In the genomic region with DNA sequence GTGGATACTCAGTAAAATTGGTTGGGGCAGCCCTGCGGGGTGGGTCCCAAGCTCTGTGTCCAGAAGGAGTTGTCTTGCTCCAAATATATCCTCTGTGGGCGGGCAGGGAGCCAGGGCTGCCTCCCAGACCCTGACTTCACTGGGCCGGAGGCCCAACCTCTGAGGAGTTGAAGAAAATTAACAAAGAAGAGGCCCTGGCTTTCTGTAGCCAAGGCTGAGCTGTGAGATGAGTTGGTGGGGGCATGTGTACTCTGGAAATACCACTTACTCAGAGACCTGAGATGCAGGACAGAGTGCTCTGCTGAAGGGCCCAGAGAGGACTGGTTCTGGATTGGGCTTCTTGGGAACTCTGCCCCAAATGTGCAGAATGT, we compare ENCODE assay signal across 8 cellular contexts.
DNase-seq lines count a peak whose midpoint lies in the region; ATAC-seq and TF ChIP-seq lines count a peak whose summit lies in the region.

No MANE protein-coding gene starts in this region.

- TF ChIP-seq CTCF in MCF 10A (IDR thresholded peaks at IDR 0.05; ENCODE audit: unreplicated experiment), result no peak
- TF ChIP-seq CTCF in left lung (IDR thresholded peaks at IDR 0.05), result no peak
- TF ChIP-seq CTCF in tibial artery (IDR thresholded peaks at IDR 0.05), result no peak
- no peak for TF ChIP-seq CTCF in GM20000 (IDR thresholded peaks at IDR 0.05; ENCODE audit: extremely low read depth, missing control alignments)

- POLR2A ChIA-PET in MCF 10A (lab: Yijun Ruan, JAX), result interaction anchor here (0.9 to 4.2 kb wide), 26 partner anchors 9 to 781 kb away, joined by 3 to 81 read pairs (median 5); a partner anchor contains a TSS

- no peak overlapping the region for H3K4me3 ChIP-seq in left lung
- no peak overlapping the region for H3K4me3 ChIP-seq in tibial artery

- intact Hi-C loops in MCF 10A (cut with micrococcal nuclease) (no loop called here), left lung (cut with DNase I) (loop anchor here in 1 of 2 donors (10.0 kb wide), 1 partner anchor 195 kb away; no protein-coding TSS in a partner anchor), tibial artery (cut with DNase I; ENCODE audit: low total_unique reads) (no loop called here)

- peak; percentile 42 for DNase-seq in activated T-cell treated with anti-CD3 and anti-CD28 coated beads, Interleukin-2, amount 50 U/mL, for 24 hours
- DNase-seq in activated T-cell treated with anti-CD3 and anti-CD28 coated beads for 4 hours (no peak), MCF 10A (ENCODE audit: unreplicated experiment) (peak; percentile 55), left lung (peak in 1 of 2 donors; percentile 80), tibial artery (peak; percentile 97), GM20000 (ENCODE audit: low spot score) (no peak)

- H3K27ac ChIP-seq in left lung (peak overlapping the region; percentile 83 to 90), tibial artery (peak overlapping the region; percentile 93 to 99)

- peak overlapping the region; percentile 88 for H3K4me3 Mint-ChIP-seq in activated T-cell treated with anti-CD3 and anti-CD28 coated beads, Interleukin-2, amount 50 U/mL, for 24 hours
- no peak overlapping the region for H3K4me3 Mint-ChIP-seq in MCF 10A (ENCODE audit: unreplicated experiment)

- H3K27me3 Mint-ChIP-seq in activated T-cell treated with anti-CD3 and anti-CD28 coated beads, Interleukin-2, amount 50 U/mL, for 24 hours, result no peaks in the 10 kb centered on the region
- no peaks in the 10 kb centered on the region for H3K27me3 Mint-ChIP-seq in MCF 10A (ENCODE audit: insufficient read depth, unreplicated experiment)

- H3K4me1 ChIP-seq in left lung, result peaks cover 6 to 39% of the 10 kb centered on the region in 2 donors
- peaks cover 7 to 58% (median 41%) of the 10 kb centered on the region in 4 donors for H3K4me1 ChIP-seq in tibial artery

- H3K27me3 ChIP-seq in left lung (no peaks in the 10 kb centered on the region), tibial artery (no peaks in the 10 kb centered on the region)

- peak overlapping the region; percentile 99 for H3K27ac Mint-ChIP-seq in activated T-cell treated with anti-CD3 and anti-CD28 coated beads, Interleukin-2, amount 50 U/mL, for 24 hours
- H3K27ac Mint-ChIP-seq in MCF 10A (ENCODE audit: low read depth, unreplicated experiment), result peak overlapping the region; percentile 83

- H3K9me3 Mint-ChIP-seq in activated T-cell treated with anti-CD3 and anti-CD28 coated beads, Interleukin-2, amount 50 U/mL, for 24 hours, result no peaks in the 10 kb centered on the region
- no peaks in the 10 kb centered on the region for H3K9me3 Mint-ChIP-seq in MCF 10A (ENCODE audit: unreplicated experiment)

- H3K9me3 ChIP-seq in left lung, result no peaks in the 10 kb centered on the region
- H3K9me3 ChIP-seq in tibial artery, result no peaks in the 10 kb centered on the region

- no TSS peak for BruUV-seq in MCF 10A (replicated peaks; lab: Mats Ljungman, UMichigan)

- peaks cover 13% of the 10 kb centered on the region for H3K36me3 Mint-ChIP-seq in activated T-cell treated with anti-CD3 and anti-CD28 coated beads, Interleukin-2, amount 50 U/mL, for 24 hours (ENCODE audit: low read depth)
- peaks cover 11% of the 10 kb centered on the region for H3K36me3 Mint-ChIP-seq in MCF 10A (ENCODE audit: insufficient read depth, unreplicated experiment)

- H3K4me1 Mint-ChIP-seq in activated T-cell treated with anti-CD3 and anti-CD28 coated beads, Interleukin-2, amount 50 U/mL, for 24 hours (ENCODE audit: low read depth), result peaks cover 51% of the 10 kb centered on the region
- peaks cover 58% of the 10 kb centered on the region for H3K4me1 Mint-ChIP-seq in MCF 10A (ENCODE audit: insufficient read depth, unreplicated experiment)

- H3K36me3 ChIP-seq in left lung (no peaks in the 10 kb centered on the region), tibial artery (no peaks in the 10 kb centered on the region)

- CTCF ChIA-PET in MCF 10A (lab: Yijun Ruan, JAX), result interaction anchor here (0.5 to 3.7 kb wide), 13 partner anchors 40 to 564 kb away, joined by 3 to 47 read pairs (median 6); a partner anchor contains a TSS

- ATAC-seq in left lung, result peak; percentile 3
- no peak for ATAC-seq in GM18909 (IDR thresholded peaks at IDR 0.05; ENCODE audit: poor library complexity, unreplicated experiment)
- no peak for ATAC-seq in HG03135 (IDR thresholded peaks at IDR 0.05; ENCODE audit: unreplicated experiment)

Comparison
In these comparisons a context has a peak if more than half of its experiments do, and no peak if none do; other contexts are left out.
1. DNase-seq: peak in activated T-cell treated with anti-CD3 and anti-CD28 coated beads, Interleukin-2, amount 50 U/mL, for 24 hours (single experiment), MCF 10A (single experiment) and tibial artery (2 of 2); none in activated T-cell treated with anti-CD3 and anti-CD28 coated beads for 4 hours (single experiment) and GM20000 (single experiment).